16 cellular contexts compared by ENCODE assay signal in the genomic region with DNA sequence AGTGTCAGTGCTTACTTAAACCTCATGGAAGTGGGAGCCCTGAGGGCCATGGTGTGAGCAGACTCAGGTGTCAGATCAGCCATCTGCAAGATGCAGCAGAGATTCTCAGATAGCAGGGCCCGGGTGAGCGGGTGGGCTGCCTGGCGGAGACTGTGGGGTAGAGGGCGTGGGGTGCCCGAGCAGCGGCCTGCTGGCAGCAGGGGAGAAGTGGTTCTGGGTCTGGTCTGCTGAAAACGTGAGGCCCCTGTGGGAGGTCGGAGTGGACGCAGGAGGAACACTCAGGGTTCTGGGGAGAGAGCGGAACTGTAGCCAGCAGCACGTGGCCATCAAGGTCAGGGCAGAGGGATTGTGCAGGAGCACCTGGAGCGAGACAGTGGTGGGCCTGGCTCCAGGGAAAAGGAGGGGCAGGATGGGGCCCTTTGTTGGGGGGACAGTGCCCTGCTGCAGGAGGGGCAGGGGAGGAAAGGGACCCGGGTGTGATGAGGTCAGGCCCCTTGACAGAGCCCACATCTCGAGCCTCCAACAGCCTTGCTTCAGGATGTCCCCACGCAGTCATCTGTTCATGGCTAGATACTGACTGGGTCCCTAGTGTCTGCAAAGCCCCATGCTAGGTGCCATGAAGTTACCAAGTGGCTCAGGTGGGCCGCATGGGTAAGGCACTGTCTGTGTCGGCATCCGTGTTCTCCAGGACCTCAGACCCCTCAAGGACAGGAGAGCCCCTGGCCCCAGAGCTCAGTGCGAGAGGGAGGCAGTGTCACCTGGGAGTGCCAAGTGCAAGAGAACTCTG. TPM values are rescaled to one million over a fixed set of nuclear protein-coding genes. Genes with fewer than 3 reads are reported as not detected.
DNase-seq lines count a peak whose midpoint lies in the region; ATAC-seq and TF ChIP-seq lines count a peak whose summit lies in the region.
"Had no signal": no experiment of that assay in that cellular context is flagged by ENCODE, and none has a peak within 500 bp of the region (broad histone marks: within the 10 kb centered on the region; RNA-seq: fewer than 3 reads in every experiment).

No MANE protein-coding gene starts in this region.

- POLR2A ChIA-PET in A673 (lab: Charles Lee; ENCODE audit: low non-redundant PET) = no interaction called here

- peaks cover 4% of the 10 kb centered on the region for H3K36me3 ChIP-seq in A673 (ENCODE audit: insufficient read depth, low read length, poor library complexity, severe bottlenecking)
- H3K36me3 ChIP-seq: prostate gland had no signal

- H3K27ac Mint-ChIP-seq in activated T-helper 2 cell treated with anti-CD3 and anti-CD28 coated beads, Interferon-gamma antibody, Interleukin-2, Interleukin-4, amounts not matched to agents 10 μg/mL and 5 μg/mL and 100 μg/mL, durations not matched to agents 14 hours and 24 hours and 36 hours = no peak overlapping the region
- H3K27ac Mint-ChIP-seq: effector memory CD8-positive, alpha-beta T cell had no signal

- DNase-seq in A673 (ENCODE audit: low spot score) (no peak), GM13976 (ENCODE audit: low spot score) (peak; percentile 43), mucosa of gallbladder (ENCODE audit: low spot score) (peak; percentile 9), CD1c-positive myeloid dendritic cell (ENCODE audit: extremely low spot score) (no peak), left colon (no peak), A172 (ENCODE audit: low spot score) (no peak), NK-92 (lab: John Stamatoyannopoulos, UW; ENCODE audit: unreplicated experiment) (no peak)
- peak; percentile 7 for DNase-seq in activated T-helper 2 cell treated with anti-CD3 and anti-CD28 coated beads, Interferon-gamma antibody, Interleukin-2, Interleukin-4, amounts not matched to agents 10 μg/mL and 5 μg/mL and 100 μg/mL, durations not matched to agents 14 hours and 24 hours and 36 hours (ENCODE audit: low spot score)
- DNase-seq: DMS79; effector memory CD8-positive, alpha-beta T cell; hippocampal formation; NCI-H1436 treated with DMSO at 0.1 percent for 48 hours; PC-3; spleen had no signal

- H3K36me3 Mint-ChIP-seq in activated T-helper 2 cell treated with anti-CD3 and anti-CD28 coated beads, Interferon-gamma antibody, Interleukin-2, Interleukin-4, amounts not matched to agents 10 μg/mL and 5 μg/mL and 100 μg/mL, durations not matched to agents 14 hours and 24 hours and 36 hours (ENCODE audit: low read depth) = peaks cover 35% of the 10 kb centered on the region

- no peaks in the 10 kb centered on the region for H3K9me3 Mint-ChIP-seq in activated T-helper 2 cell treated with anti-CD3 and anti-CD28 coated beads, Interferon-gamma antibody, Interleukin-2, Interleukin-4, amounts not matched to agents 10 μg/mL and 5 μg/mL and 100 μg/mL, durations not matched to agents 14 hours and 24 hours and 36 hours
- H3K9me3 Mint-ChIP-seq: effector memory CD8-positive, alpha-beta T cell had no signal

- H3K27me3 Mint-ChIP-seq in activated T-helper 2 cell treated with anti-CD3 and anti-CD28 coated beads, Interferon-gamma antibody, Interleukin-2, Interleukin-4, amounts not matched to agents 10 μg/mL and 5 μg/mL and 100 μg/mL, durations not matched to agents 14 hours and 24 hours and 36 hours (ENCODE audit: low read depth) = no peaks in the 10 kb centered on the region
- H3K27me3 Mint-ChIP-seq: effector memory CD8-positive, alpha-beta T cell had no signal

- intact Hi-C loops in A673 (cut with micrococcal nuclease; ENCODE audit: unreplicated experiment) (no loop called here), left colon (cut with DNase I, micrococcal nuclease) (no loop called here)
- intact Hi-C loops in activated T-helper 2 cell treated with anti-CD3 and anti-CD28 coated beads, Interferon-gamma antibody, Interleukin-2, Interleukin-4, amounts not matched to agents 10 μg/mL and 5 μg/mL and 100 μg/mL, durations not matched to agents 14 hours and 24 hours and 36 hours (cut with micrococcal nuclease) = no loop called here

- no peak for ATAC-seq in left colon
- ATAC-seq: effector memory CD8-positive, alpha-beta T cell had no signal

- TF ChIP-seq CTCF in A673 (conservative IDR thresholded peaks at IDR 0.05; ENCODE audit: low read depth, low read length) (no peak), GM13976 (IDR thresholded peaks at IDR 0.05; ENCODE audit: borderline replicate concordance, control extremely low read depth, extremely low read depth, insufficient read depth, missing control alignments) (no peak)

- no TSS peak for BruUV-seq in A673 (replicated peaks; lab: Mats Ljungman, UMichigan)

- H3K9me3 ChIP-seq in A673 (ENCODE audit: low read depth, low read length, poor library complexity, severe bottlenecking) = no peaks in the 10 kb centered on the region
- H3K9me3 ChIP-seq: left lung, prostate gland, spleen had no signal

- peaks cover 3% of the 10 kb centered on the region for H3K4me1 Mint-ChIP-seq in activated T-helper 2 cell treated with anti-CD3 and anti-CD28 coated beads, Interferon-gamma antibody, Interleukin-2, Interleukin-4, amounts not matched to agents 10 μg/mL and 5 μg/mL and 100 μg/mL, durations not matched to agents 14 hours and 24 hours and 36 hours (ENCODE audit: low read depth)

- no peak overlapping the region for H3K4me3 Mint-ChIP-seq in activated T-helper 2 cell treated with anti-CD3 and anti-CD28 coated beads, Interferon-gamma antibody, Interleukin-2, Interleukin-4, amounts not matched to agents 10 μg/mL and 5 μg/mL and 100 μg/mL, durations not matched to agents 14 hours and 24 hours and 36 hours (ENCODE audit: low read depth)
- H3K4me3 Mint-ChIP-seq: effector memory CD8-positive, alpha-beta T cell had no signal

- CTCF ChIA-PET in A673 (lab: Charles Lee) = no interaction called here

- no peaks in the 10 kb centered on the region for H3K27me3 ChIP-seq in A673 (replicated peaks; ENCODE audit: insufficient read depth, low read depth, low read length, poor library complexity)
- H3K27me3 ChIP-seq: left lung, spleen had no signal

- in situ Hi-C loops in GM13976 (cut with MboI; ENCODE audit: low sequenced_read_pairs, unreplicated experiment) = no loop called here

- peaks cover 19% of the 10 kb centered on the region for H3K4me1 ChIP-seq in A673 (ENCODE audit: insufficient read depth, low read length, poor library complexity, severe bottlenecking)
- H3K4me1 ChIP-seq: left lung, prostate gland had no signal

- H3K4me3 ChIP-seq in A673 (ENCODE audit: low read depth, low read length, poor library complexity, severe bottlenecking) = no peak overlapping the region
- H3K4me3 ChIP-seq: left lung, prostate gland, spleen had no signal

- H3K27ac ChIP-seq in A673 (ENCODE audit: low read depth, low read length, poor library complexity, severe bottlenecking) = peak overlapping the region; percentile 47
- H3K27ac ChIP-seq: left lung, prostate gland, spleen had no signal

RNA-seq across cellular contexts. Expression of gene ESPNL, which starts 2.7 kb away (rescaled TPM):
- 0.30 and 0.72 TPM in 2 replicates for total RNA-seq in A673 (2021)
- 0.07 and 0.14 TPM in 2 replicates for total RNA-seq in activated T-helper 2 cell treated with anti-CD3 and anti-CD28 coated beads, Interferon-gamma antibody, Interleukin-2, Interleukin-4, amounts not matched to agents 10 μg/mL and 5 μg/mL and 100 μg/mL, durations not matched to agents 14 hours and 24 hours and 36 hours
- 0.49 TPM for total RNA-seq in mucosa of gallbladder
- under 1 TPM; 0.06 to 0.25 TPM for total RNA-seq in left colon
- total RNA-seq in A172 (2014; rRNA removed; shearing (Covaris generic)) = 0.29 TPM in 1 of 2 replicates, not detected in the other
- total RNA-seq: PC-3 had no signal

RNA-seq across cellular contexts. Expression of gene SCLY, which starts 36.6 kb away (rescaled TPM):
- total RNA-seq in A673 (2021) (69.9 and 72.4 TPM in 2 replicates), mucosa of gallbladder (29.1 TPM), left colon (10 to 100 TPM; 12.8 to 14.2 TPM)
- 98.6 and 102 TPM in 2 replicates for total RNA-seq in activated T-helper 2 cell treated with anti-CD3 and anti-CD28 coated beads, Interferon-gamma antibody, Interleukin-2, Interleukin-4, amounts not matched to agents 10 μg/mL and 5 μg/mL and 100 μg/mL, durations not matched to agents 14 hours and 24 hours and 36 hours
- 40.8 and 79.9 TPM in 2 replicates for total RNA-seq in A172 (2014; rRNA removed; shearing (Covaris generic))

RNA-seq across cellular contexts. Expression of gene KLHL30, which starts 41.1 kb away (rescaled TPM):
- 0.09 TPM in 1 of 2 replicates, not detected in the other for total RNA-seq in A673 (2021)
- total RNA-seq in activated T-helper 2 cell treated with anti-CD3 and anti-CD28 coated beads, Interferon-gamma antibody, Interleukin-2, Interleukin-4, amounts not matched to agents 10 μg/mL and 5 μg/mL and 100 μg/mL, durations not matched to agents 14 hours and 24 hours and 36 hours = not detected in 2 replicates
- 2.0 TPM for total RNA-seq in mucosa of gallbladder
- under 1 TPM; 0.18 to 0.28 TPM for total RNA-seq in left colon
- total RNA-seq in A172 (2014; rRNA removed; shearing (Covaris generic)) = 6.3 and 7.4 TPM in 2 replicates
- total RNA-seq: PC-3 had no signal

Comparison
In these comparisons a context has a peak if more than half of its experiments do, and no peak if none do; other contexts are left out.
1. DNase-seq: peak in GM13976 (single experiment), activated T-helper 2 cell treated with anti-CD3 and anti-CD28 coated beads, Interferon-gamma antibody, Interleukin-2, Interleukin-4, amounts not matched to agents 10 μg/mL and 5 μg/mL and 100 μg/mL, durations not matched to agents 14 hours and 24 hours and 36 hours (single experiment) and mucosa of gallbladder (single experiment); none in A673 (single experiment), CD1c-positive myeloid dendritic cell (single experiment), left colon (0 of 2), A172 (single experiment) and NK-92 (single experiment).